11 cellular contexts compared by ENCODE assay signal in genomic region chr1:5448486-5448885, GRCh38.
DNase-seq lines count a peak whose midpoint lies in the region; ATAC-seq and TF ChIP-seq lines count a peak whose summit lies in the region.
"Had no signal": no experiment of that assay in that cellular context is flagged by ENCODE, and none has a peak within 500 bp of the region (broad histone marks: within the 10 kb centered on the region; RNA-seq: fewer than 3 reads in every experiment).

No MANE protein-coding gene starts in this region.

- H3K79me2 ChIP-seq in DND-41 (ENCODE audit: insufficient read depth, low read length), result no peaks in the 10 kb centered on the region

- TF ChIP-seq CTCF in DND-41 (IDR thresholded peaks at IDR 0.05; ENCODE audit: borderline replicate concordance, extremely low read depth, low read length, poor library complexity, severe bottlenecking) (peak; percentile 49), foreskin keratinocyte (conservative IDR thresholded peaks at IDR 0.05) (peak; percentile 3)

- H3K4me1 ChIP-seq in DND-41 (ENCODE audit: insufficient read depth, low read length) (no peaks in the 10 kb centered on the region), foreskin keratinocyte (no peaks in the 10 kb centered on the region)
- H3K4me1 ChIP-seq: ascending aorta, sigmoid colon, testis had no signal

- H4K20me1 ChIP-seq in DND-41 (ENCODE audit: insufficient read depth, low read length), result no peaks in the 10 kb centered on the region

- DNase-seq in DND-41 (no peak), foreskin keratinocyte (no peak), NCI-H2171 treated with DMSO at 0.1 percent for 48 hours (lab: John Stamatoyannopoulos, UW) (no peak)
- peak; percentile 61 for DNase-seq in activated CD8-positive, alpha-beta memory T cell treated with anti-CD3 and anti-CD28 coated beads for 24 hours
- DNase-seq: Calu3, sigmoid colon, testis had no signal

- H2AFZ ChIP-seq in DND-41 (ENCODE audit: low read depth, low read length), result no peak overlapping the region

- no peaks in the 10 kb centered on the region for H3K9me3 ChIP-seq in DND-41 (ENCODE audit: insufficient read depth, low read length, severe bottlenecking)
- H3K9me3 ChIP-seq: ascending aorta, sigmoid colon, testis had no signal

- H3K27me3 ChIP-seq in DND-41 (ENCODE audit: insufficient read depth, low read length, poor library complexity) (peaks cover 19% of the 10 kb centered on the region), foreskin keratinocyte (no peaks in the 10 kb centered on the region)
- H3K27me3 ChIP-seq: ascending aorta, testis had no signal

- H3K36me3 ChIP-seq in DND-41 (ENCODE audit: insufficient read depth, low read length), result no peaks in the 10 kb centered on the region
- H3K36me3 ChIP-seq: ascending aorta, sigmoid colon had no signal

- no peak for TF ChIP-seq EP300 in Ishikawa (IDR thresholded peaks at IDR 0.05; ENCODE audit: borderline replicate concordance)

- TF ChIP-seq RAD21 in Ishikawa (IDR thresholded peaks at IDR 0.05; ENCODE audit: low read depth), result peak; percentile 52; the same call in 1 of the 2 replicates

- no peak overlapping the region for H3K4me2 ChIP-seq in DND-41 (ENCODE audit: insufficient read depth, low read length)

- no peak overlapping the region for H3K27ac ChIP-seq in DND-41 (ENCODE audit: low read length)
- H3K27ac ChIP-seq in foreskin keratinocyte, result no peak overlapping the region
- H3K27ac ChIP-seq: ascending aorta, sigmoid colon, testis had no signal

- ATAC-seq in DND-41 (ENCODE audit: insufficient read depth, low read depth) (no peak), foreskin keratinocyte (no peak), HG02610 (IDR thresholded peaks at IDR 0.05; ENCODE audit: unreplicated experiment) (no peak), GM21825 (IDR thresholded peaks at IDR 0.05; ENCODE audit: unreplicated experiment) (no peak)

- H3K9ac ChIP-seq in DND-41 (ENCODE audit: low read depth, low read length), result no peak overlapping the region

- no peak overlapping the region for H3K4me3 ChIP-seq in DND-41 (ENCODE audit: low read depth in 1 of 2, low read length in 2 of 2)
- H3K4me3 ChIP-seq: ascending aorta, sigmoid colon, testis had no signal

TF ChIP-seq in Ishikawa, 13 proteins besides CTCF, POLR2A, EP300 and RAD21:
- TF ChIP-seq TCF12 (IDR thresholded peaks at IDR 0.05; ENCODE audit: low read depth) (no peak), NFIC (IDR thresholded peaks at IDR 0.05) (no peak), CEBPB (IDR thresholded peaks at IDR 0.05) (no peak), EGR1 (IDR thresholded peaks at IDR 0.05) (no peak), FOXM1 (IDR thresholded peaks at IDR 0.05; ENCODE audit: borderline replicate concordance, low read depth) (no peak), ZBTB7A (IDR thresholded peaks at IDR 0.05; ENCODE audit: low read depth) (no peak)
- TF ChIP-seq, protein P1, sequence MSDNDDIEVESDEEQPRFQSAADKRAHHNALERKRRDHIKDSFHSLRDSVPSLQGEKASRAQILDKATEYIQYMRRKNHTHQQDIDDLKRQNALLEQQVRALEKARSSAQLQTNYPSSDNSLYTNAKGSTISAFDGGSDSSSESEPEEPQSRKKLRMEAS (IDR thresholded peaks at IDR 0.05), result no peak
- TF ChIP-seq, protein P2, sequence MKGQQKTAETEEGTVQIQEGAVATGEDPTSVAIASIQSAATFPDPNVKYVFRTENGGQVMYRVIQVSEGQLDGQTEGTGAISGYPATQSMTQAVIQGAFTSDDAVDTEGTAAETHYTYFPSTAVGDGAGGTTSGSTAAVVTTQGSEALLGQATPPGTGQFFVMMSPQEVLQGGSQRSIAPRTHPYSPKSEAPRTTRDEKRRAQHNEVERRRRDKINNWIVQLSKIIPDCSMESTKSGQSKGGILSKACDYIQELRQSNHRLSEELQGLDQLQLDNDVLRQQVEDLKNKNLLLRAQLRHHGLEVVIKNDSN (IDR thresholded peaks at IDR 0.05), result no peak
- TF ChIP-seq, protein P3, sequence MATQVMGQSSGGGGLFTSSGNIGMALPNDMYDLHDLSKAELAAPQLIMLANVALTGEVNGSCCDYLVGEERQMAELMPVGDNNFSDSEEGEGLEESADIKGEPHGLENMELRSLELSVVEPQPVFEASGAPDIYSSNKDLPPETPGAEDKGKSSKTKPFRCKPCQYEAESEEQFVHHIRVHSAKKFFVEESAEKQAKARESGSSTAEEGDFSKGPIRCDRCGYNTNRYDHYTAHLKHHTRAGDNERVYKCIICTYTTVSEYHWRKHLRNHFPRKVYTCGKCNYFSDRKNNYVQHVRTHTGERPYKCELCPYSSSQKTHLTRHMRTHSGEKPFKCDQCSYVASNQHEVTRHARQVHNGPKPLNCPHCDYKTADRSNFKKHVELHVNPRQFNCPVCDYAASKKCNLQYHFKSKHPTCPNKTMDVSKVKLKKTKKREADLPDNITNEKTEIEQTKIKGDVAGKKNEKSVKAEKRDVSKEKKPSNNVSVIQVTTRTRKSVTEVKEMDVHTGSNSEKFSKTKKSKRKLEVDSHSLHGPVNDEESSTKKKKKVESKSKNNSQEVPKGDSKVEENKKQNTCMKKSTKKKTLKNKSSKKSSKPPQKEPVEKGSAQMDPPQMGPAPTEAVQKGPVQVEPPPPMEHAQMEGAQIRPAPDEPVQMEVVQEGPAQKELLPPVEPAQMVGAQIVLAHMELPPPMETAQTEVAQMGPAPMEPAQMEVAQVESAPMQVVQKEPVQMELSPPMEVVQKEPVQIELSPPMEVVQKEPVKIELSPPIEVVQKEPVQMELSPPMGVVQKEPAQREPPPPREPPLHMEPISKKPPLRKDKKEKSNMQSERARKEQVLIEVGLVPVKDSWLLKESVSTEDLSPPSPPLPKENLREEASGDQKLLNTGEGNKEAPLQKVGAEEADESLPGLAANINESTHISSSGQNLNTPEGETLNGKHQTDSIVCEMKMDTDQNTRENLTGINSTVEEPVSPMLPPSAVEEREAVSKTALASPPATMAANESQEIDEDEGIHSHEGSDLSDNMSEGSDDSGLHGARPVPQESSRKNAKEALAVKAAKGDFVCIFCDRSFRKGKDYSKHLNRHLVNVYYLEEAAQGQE (IDR thresholded peaks at IDR 0.05; ENCODE audit: low read depth), result no peak
